1 cellular context compared by ENCODE assay signal in genomic region chr22:17121235-17122195, GRCh38.
TF ChIP-seq lines count a peak whose summit lies in the region.

TSS of gene TMEM121B (minus strand) at chr22:17121360. CDS start at chr22:17121127, 233 bp downstream.

TF ChIP-seq in GM23338, 12 proteins besides CTCF, POLR2A, EP300 and RAD21 (continued from another document):
- TF ChIP-seq, protein P1, sequence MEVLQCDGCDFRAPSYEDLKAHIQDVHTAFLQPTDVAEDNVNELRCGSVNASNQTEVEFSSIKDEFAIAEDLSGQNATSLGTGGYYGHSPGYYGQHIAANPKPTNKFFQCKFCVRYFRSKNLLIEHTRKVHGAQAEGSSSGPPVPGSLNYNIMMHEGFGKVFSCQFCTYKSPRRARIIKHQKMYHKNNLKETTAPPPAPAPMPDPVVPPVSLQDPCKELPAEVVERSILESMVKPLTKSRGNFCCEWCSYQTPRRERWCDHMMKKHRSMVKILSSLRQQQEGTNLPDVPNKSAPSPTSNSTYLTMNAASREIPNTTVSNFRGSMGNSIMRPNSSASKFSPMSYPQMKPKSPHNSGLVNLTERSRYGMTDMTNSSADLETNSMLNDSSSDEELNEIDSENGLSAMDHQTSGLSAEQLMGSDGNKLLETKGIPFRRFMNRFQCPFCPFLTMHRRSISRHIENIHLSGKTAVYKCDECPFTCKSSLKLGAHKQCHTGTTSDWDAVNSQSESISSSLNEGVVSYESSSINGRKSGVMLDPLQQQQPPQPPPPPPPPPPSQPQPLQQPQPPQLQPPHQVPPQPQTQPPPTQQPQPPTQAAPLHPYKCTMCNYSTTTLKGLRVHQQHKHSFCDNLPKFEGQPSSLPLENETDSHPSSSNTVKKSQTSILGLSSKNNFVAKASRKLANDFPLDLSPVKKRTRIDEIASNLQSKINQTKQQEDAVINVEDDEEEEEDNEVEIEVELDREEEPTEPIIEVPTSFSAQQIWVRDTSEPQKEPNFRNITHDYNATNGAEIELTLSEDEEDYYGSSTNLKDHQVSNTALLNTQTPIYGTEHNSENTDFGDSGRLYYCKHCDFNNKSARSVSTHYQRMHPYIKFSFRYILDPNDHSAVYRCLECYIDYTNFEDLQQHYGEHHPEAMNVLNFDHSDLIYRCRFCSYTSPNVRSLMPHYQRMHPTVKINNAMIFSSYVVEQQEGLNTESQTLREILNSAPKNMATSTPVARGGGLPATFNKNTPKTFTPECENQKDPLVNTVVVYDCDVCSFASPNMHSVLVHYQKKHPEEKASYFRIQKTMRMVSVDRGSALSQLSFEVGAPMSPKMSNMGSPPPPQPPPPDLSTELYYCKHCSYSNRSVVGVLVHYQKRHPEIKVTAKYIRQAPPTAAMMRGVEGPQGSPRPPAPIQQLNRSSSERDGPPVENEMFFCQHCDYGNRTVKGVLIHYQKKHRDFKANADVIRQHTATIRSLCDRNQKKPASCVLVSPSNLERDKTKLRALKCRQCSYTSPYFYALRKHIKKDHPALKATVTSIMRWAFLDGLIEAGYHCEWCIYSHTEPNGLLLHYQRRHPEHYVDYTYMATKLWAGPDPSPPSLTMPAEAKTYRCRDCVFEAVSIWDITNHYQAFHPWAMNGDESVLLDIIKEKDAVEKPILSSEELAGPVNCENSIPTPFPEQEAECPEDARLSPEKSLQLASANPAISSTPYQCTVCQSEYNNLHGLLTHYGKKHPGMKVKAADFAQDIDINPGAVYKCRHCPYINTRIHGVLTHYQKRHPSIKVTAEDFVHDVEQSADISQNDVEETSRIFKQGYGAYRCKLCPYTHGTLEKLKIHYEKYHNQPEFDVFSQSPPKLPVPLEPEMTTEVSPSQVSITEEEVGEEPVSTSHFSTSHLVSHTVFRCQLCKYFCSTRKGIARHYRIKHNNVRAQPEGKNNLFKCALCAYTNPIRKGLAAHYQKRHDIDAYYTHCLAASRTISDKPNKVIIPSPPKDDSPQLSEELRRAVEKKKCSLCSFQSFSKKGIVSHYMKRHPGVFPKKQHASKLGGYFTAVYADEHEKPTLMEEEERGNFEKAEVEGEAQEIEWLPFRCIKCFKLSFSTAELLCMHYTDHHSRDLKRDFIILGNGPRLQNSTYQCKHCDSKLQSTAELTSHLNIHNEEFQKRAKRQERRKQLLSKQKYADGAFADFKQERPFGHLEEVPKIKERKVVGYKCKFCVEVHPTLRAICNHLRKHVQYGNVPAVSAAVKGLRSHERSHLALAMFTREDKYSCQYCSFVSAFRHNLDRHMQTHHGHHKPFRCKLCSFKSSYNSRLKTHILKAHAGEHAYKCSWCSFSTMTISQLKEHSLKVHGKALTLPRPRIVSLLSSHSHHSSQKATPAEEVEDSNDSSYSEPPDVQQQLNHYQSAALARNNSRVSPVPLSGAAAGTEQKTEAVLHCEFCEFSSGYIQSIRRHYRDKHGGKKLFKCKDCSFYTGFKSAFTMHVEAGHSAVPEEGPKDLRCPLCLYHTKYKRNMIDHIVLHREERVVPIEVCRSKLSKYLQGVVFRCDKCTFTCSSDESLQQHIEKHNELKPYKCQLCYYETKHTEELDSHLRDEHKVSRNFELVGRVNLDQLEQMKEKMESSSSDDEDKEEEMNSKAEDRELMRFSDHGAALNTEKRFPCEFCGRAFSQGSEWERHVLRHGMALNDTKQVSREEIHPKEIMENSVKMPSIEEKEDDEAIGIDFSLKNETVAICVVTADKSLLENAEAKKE (CRISPR knock-in tag; IDR thresholded peaks at IDR 0.05), result no peak
- TF ChIP-seq POLR2AphosphoS5 (IDR thresholded peaks at IDR 0.05; ENCODE audit: low read depth), result peak; percentile 41
- TF ChIP-seq EZH2 (IDR thresholded peaks at IDR 0.05; ENCODE audit: low read depth, unreplicated experiment), result no peak
- no peak for TF ChIP-seq ETS1 (IDR thresholded peaks at IDR 0.05)
- TF ChIP-seq NANOG (IDR thresholded peaks at IDR 0.05; ENCODE audit: borderline replicate concordance), result no peak
- no peak for TF ChIP-seq STAT1 (IDR thresholded peaks at IDR 0.05; ENCODE audit: unreplicated experiment)
- no peak for TF ChIP-seq EZH2phosphoT487 (IDR thresholded peaks at IDR 0.05; ENCODE audit: unreplicated experiment)
- TF ChIP-seq CREB1 (CRISPR knock-in tag; IDR thresholded peaks at IDR 0.05; ENCODE audit: low read depth), result peak; percentile 89
- no peak for TF ChIP-seq ZNF114 (CRISPR knock-in tag; IDR thresholded peaks at IDR 0.05)
TF ChIP-seq in GM23338: peak in this region for 2.
